26 cellular contexts compared by ENCODE assay signal in genomic region chr16:7646831-7647230, GRCh38.
"Had no signal": no experiment of that assay in that cellular context is flagged by ENCODE, and none has a peak within 500 bp of the region (broad histone marks: within the 10 kb centered on the region; RNA-seq: fewer than 3 reads in every experiment).

No MANE protein-coding gene starts in this region.

- H3K4me2 ChIP-seq: SK-N-SH had no signal

- H3K27ac ChIP-seq: adrenal gland, body of pancreas, breast epithelium, SJSA1 had no signal

- H3K27me3 ChIP-seq: adrenal gland, body of pancreas, SJSA1 had no signal

- H3K9me3 ChIP-seq: adrenal gland, body of pancreas, breast epithelium, SK-N-SH had no signal

- ATAC-seq: activated naive CD4-positive, alpha-beta T cell treated with anti-CD3 and anti-CD28 coated beads, Interleukin-2, amount 50 U/mL, for 72 hours; activated T-cell treated with anti-CD3 and anti-CD28 coated beads, Interleukin-2, amount 50 U/mL, for 4 hours; body of pancreas; Panc1 had no signal

- H3K4me3 Mint-ChIP-seq: activated CD4-positive, alpha-beta memory T cell treated with anti-CD3 and anti-CD28 coated beads for 36 hours; activated naive CD4-positive, alpha-beta T cell treated with anti-CD3 and anti-CD28 coated beads for 36 hours; activated T-cell treated with anti-CD3 and anti-CD28 coated beads, Interleukin-2, amount 50 U/mL, for 4 hours; activated T-helper 1 cell treated with anti-CD3 and anti-CD28 coated beads, Interleukin-12 subunit alpha, Interleukin-12 subunit beta, Interleukin-2, Interleukin-4 antibody, amounts not matched to agents 30 ng/mL and 10 ng/mL and 1 ng/mL, durations not matched to agents 14 hours and 24 hours and 36 hours; T-helper 1 cell treated with Interleukin-12 subunit alpha and Interleukin-12 subunit beta and Interleukin-4 antibody, amounts not matched to agents 30 μg/mL and 1 μg/mL, for 36 hours; T-helper 2 cell treated with Interferon-gamma antibody and Interleukin-4, amounts not matched to agents 5 μg/mL and 100 μg/mL, for 36 hours had no signal

- H3K27ac Mint-ChIP-seq: activated CD4-positive, alpha-beta memory T cell treated with anti-CD3 and anti-CD28 coated beads for 36 hours; activated naive CD4-positive, alpha-beta T cell treated with anti-CD3 and anti-CD28 coated beads for 36 hours; activated naive CD4-positive, alpha-beta T cell treated with anti-CD3 and anti-CD28 coated beads, Interleukin-2, amount 50 U/mL, for 72 hours; activated T-helper 1 cell treated with anti-CD3 and anti-CD28 coated beads, Interleukin-12 subunit alpha, Interleukin-12 subunit beta, Interleukin-2, Interleukin-4 antibody, amounts not matched to agents 30 ng/mL and 10 ng/mL and 1 ng/mL, durations not matched to agents 14 hours and 24 hours and 36 hours; T-helper 1 cell treated with Interleukin-12 subunit alpha and Interleukin-12 subunit beta and Interleukin-4 antibody, amounts not matched to agents 30 μg/mL and 1 μg/mL, for 36 hours; T-helper 2 cell treated with Interferon-gamma antibody and Interleukin-4, amounts not matched to agents 5 μg/mL and 100 μg/mL, for 36 hours had no signal

- H3K27me3 Mint-ChIP-seq: activated CD4-positive, alpha-beta memory T cell treated with anti-CD3 and anti-CD28 coated beads for 36 hours had no signal

- H3K9me2 ChIP-seq: SK-N-SH had no signal

- H3K4me3 ChIP-seq: adrenal gland, body of pancreas, breast epithelium, SJSA1 had no signal

- H3K36me3 Mint-ChIP-seq: activated CD4-positive, alpha-beta memory T cell treated with anti-CD3 and anti-CD28 coated beads for 36 hours had no signal

- H3K4me1 ChIP-seq: adrenal gland, body of pancreas, breast epithelium, SJSA1 had no signal

- DNase-seq: activated CD4-positive, alpha-beta memory T cell treated with anti-CD3 and anti-CD28 coated beads for 36 hours; activated CD4-positive, alpha-beta T cell treated with anti-CD3 and anti-CD28 coated beads, Interleukin-2, amount 50 U/mL, for 1 hour; activated CD8-positive, alpha-beta memory T cell treated with anti-CD3 and anti-CD28 coated beads, Interleukin-2, amount 50 U/mL, for 4 hours; activated gamma-delta T cell treated with Interleukin-2 at 50 U/mL for 16 hours; activated naive CD4-positive, alpha-beta T cell treated with anti-CD3 and anti-CD28 coated beads for 36 hours; activated T-cell treated with anti-CD3 and anti-CD28 coated beads for 4 hours; activated T-cell treated with anti-CD3 and anti-CD28 coated beads, Interleukin-2, amount 50 U/mL, for 4 hours; adrenal gland; body of pancreas; NCI-H1105; NCI-H1417 treated with DMSO at 0.1 percent for 48 hours; NCI-H187 treated with DMSO at 0.1 percent for 48 hours; NCI-H2081; NCI-H226; NCI-H446 treated with DMSO at 0.1 percent for 48 hours; NCI-H524; RPMI8226; SHP77 treated with DMSO at 0.1 percent for 48 hours; SK-N-SH had no signal

- H3K36me3 ChIP-seq: adrenal gland, breast epithelium, SJSA1 had no signal
